18 cellular contexts compared by ENCODE assay signal in the genomic region with DNA sequence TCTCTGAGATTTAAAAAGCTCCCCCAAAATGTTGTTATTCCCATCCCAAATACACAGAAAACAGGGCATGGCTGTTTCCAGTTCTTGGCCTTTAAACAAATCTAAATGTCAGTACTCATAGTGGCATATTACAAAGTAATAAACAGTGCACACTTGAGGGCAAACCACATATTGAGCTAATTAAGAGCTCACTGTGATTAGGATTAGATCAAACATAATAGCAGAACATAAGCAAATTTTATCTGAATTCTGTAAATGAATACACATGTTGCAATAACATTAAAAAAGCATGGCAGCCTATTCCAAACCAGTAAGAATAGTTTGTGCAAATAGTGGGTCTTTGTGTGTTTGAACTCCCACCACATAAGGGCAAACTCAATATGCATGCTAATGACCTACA.
"Had no signal": no experiment of that assay in that cellular context is flagged by ENCODE, and none has a peak within 500 bp of the region (broad histone marks: within the 10 kb centered on the region; RNA-seq: fewer than 3 reads in every experiment).

No MANE protein-coding gene starts in this region.

- ATAC-seq: K562 had no signal

- H3K9me3 Mint-ChIP-seq: IgD-negative memory B cell had no signal

- DNase-seq: Kasumi-1, MM.1S, NCI-H1092 treated with DMSO at 0.1 percent for 48 hours, NCI-H1436 treated with DMSO at 0.1 percent for 48 hours, NCI-H1694, NCI-H187 treated with DMSO at 0.1 percent for 48 hours, NCI-H2029 treated with DMSO at 0.1 percent for 48 hours, NCI-H2171 treated with DMSO at 0.1 percent for 48 hours, NCI-H345, NCI-H446 treated with DMSO at 0.1 percent for 48 hours, NCI-H510A treated with DMSO at 0.1 percent for 48 hours, NCI-H82, RPMI8226, SHP77 had no signal

- H3K27me3 Mint-ChIP-seq: IgD-negative memory B cell had no signal

- H3K36me3 Mint-ChIP-seq: IgD-negative memory B cell had no signal

- H3K4me3 Mint-ChIP-seq: IgD-negative memory B cell had no signal

- H3K4me3 ChIP-seq: K562 had no signal

- H3K27ac ChIP-seq: HL-60, KMS-11 had no signal
